Comparison of ENCODE assay signal across 8 cellular contexts in genomic region chr4:76687730-76688441, GRCh38.
DNase-seq lines count a peak whose midpoint lies in the region; ATAC-seq and TF ChIP-seq lines count a peak whose summit lies in the region.

No MANE protein-coding gene starts in this region.

- DNase-seq in NCI-H345 treated with DMSO at 0.1 percent for 48 hours (lab: John Stamatoyannopoulos, UW; ENCODE audit: unreplicated experiment): peak; percentile 27
- no peak for DNase-seq in GM20000 (ENCODE audit: low spot score)
- DNase-seq in activated naive CD4-positive, alpha-beta T cell (lab: John Stamatoyannopoulos, UW): no peak

- H3K9ac ChIP-seq in HUES64 (ENCODE audit: low read depth, low read length) (no peak overlapping the region), duodenal mucosa (ENCODE audit: low read depth in 1 of 2, low read length in 2 of 2) (peak overlapping the region in 1 of 2 donors; percentile 68), rectal smooth muscle tissue (ENCODE audit: low read length) (no peak overlapping the region)

- H3K4me3 ChIP-seq in HUES64 (ENCODE audit: low read length): peak overlapping the region; percentile 73; the same call in 1 of the 2 replicates
- peak overlapping the region in 1 of 2 donors; percentile 81 for H3K4me3 ChIP-seq in duodenal mucosa (ENCODE audit: low read depth in 1 of 2, low read length in 2 of 2)
- H3K4me3 ChIP-seq in rectal smooth muscle tissue (ENCODE audit: low read length): no peak overlapping the region

- ATAC-seq in HG03175 (IDR thresholded peaks at IDR 0.05; ENCODE audit: unreplicated experiment) (no peak), GM19463 (IDR thresholded peaks at IDR 0.05; ENCODE audit: unreplicated experiment) (no peak)

- H3K4me1 ChIP-seq in HUES64 (ENCODE audit: insufficient read depth, low read length) (peaks cover 32% of the 10 kb centered on the region), duodenal mucosa (ENCODE audit: control insufficient read depth in 1 of 2, insufficient read depth in 2 of 2, low read length in 2 of 2) (peaks cover 22 to 52% of the 10 kb centered on the region in 2 donors), rectal smooth muscle tissue (ENCODE audit: control insufficient read depth, insufficient read depth, low read length) (peaks cover 8% of the 10 kb centered on the region)

- no peak for TF ChIP-seq CTCF in GM20000 (IDR thresholded peaks at IDR 0.05; ENCODE audit: extremely low read depth, missing control alignments)

- no peak overlapping the region for H3K27ac ChIP-seq in HUES64 (ENCODE audit: low read depth, low read length)
- peak overlapping the region; percentile 42 for H3K27ac ChIP-seq in duodenal mucosa (ENCODE audit: low read depth, low read length)
- H3K27ac ChIP-seq in rectal smooth muscle tissue (ENCODE audit: low read depth, low read length): peak overlapping the region; percentile 55

- H3K36me3 ChIP-seq in HUES64 (ENCODE audit: insufficient read depth, low read length): no peaks in the 10 kb centered on the region
- no peaks in the 10 kb centered on the region for H3K36me3 ChIP-seq in duodenal mucosa (ENCODE audit: control insufficient read depth in 1 of 2, insufficient read depth in 2 of 2, low read length in 2 of 2)
- no peaks in the 10 kb centered on the region for H3K36me3 ChIP-seq in rectal smooth muscle tissue (ENCODE audit: control insufficient read depth, insufficient read depth, low read length)

- 68% methylated on average over 5 of the region's 5 CpGs for WGBS in HUES64

- no peaks in the 10 kb centered on the region for H3K9me3 ChIP-seq in HUES64 (ENCODE audit: insufficient read depth, low read depth, low read length)
- H3K9me3 ChIP-seq in duodenal mucosa (ENCODE audit: control insufficient read depth in 1 of 2, low read length in 2 of 2): no peaks in the 10 kb centered on the region

- H3K27me3 ChIP-seq in HUES64 (ENCODE audit: insufficient read depth, low read length) (peaks cover 10% of the 10 kb centered on the region), duodenal mucosa (ENCODE audit: control insufficient read depth in 1 of 2, insufficient read depth in 2 of 2, low read length in 2 of 2) (peaks cover 4 to 18% of the 10 kb centered on the region in 2 donors), rectal smooth muscle tissue (ENCODE audit: control insufficient read depth, insufficient read depth, low read length) (no peaks in the 10 kb centered on the region)
